Comparison of ENCODE assay signal across 8 cellular contexts in genomic region chr2:170716851-170717598, GRCh38. TPM values are rescaled to one million over a fixed set of nuclear protein-coding genes. Genes with fewer than 3 reads are reported as not detected.
DNase-seq lines count a peak whose midpoint lies in the region; ATAC-seq, FAIRE-seq and TF ChIP-seq lines count a peak whose summit lies in the region.

No MANE protein-coding gene starts in this region.

- no peak overlapping the region for H3K4me2 ChIP-seq in endothelial cell of umbilical vein (ENCODE audit: insufficient read depth, low read length)

- H4K20me1 ChIP-seq in endothelial cell of umbilical vein (replicated peaks; ENCODE audit: control insufficient read depth, extremely low read depth, insufficient read depth, low read length), result no peaks in the 10 kb centered on the region

- TF ChIP-seq POLR2A in endothelial cell of umbilical vein (IDR thresholded peaks at IDR 0.05; ENCODE audit: low read depth, low read length) (no peak), uterus (IDR thresholded peaks at IDR 0.05) (no peak)

- H3K27me3 Mint-ChIP-seq in T-cell, result peaks cover 50 to 70% of the 10 kb centered on the region in 2 donors

- peaks cover 34 to 37% (median 36%) of the 10 kb centered on the region in 3 donors for H3K4me1 Mint-ChIP-seq in T-cell

- no peaks in the 10 kb centered on the region for H3K36me3 ChIP-seq in endothelial cell of umbilical vein (ENCODE audit: control insufficient read depth in 2 of 2, extremely low read depth in 1 of 2, insufficient read depth in 2 of 2, low read length in 2 of 2)
- H3K36me3 ChIP-seq in mucosa of descending colon (ENCODE audit: low read depth), result no peaks in the 10 kb centered on the region
- H3K36me3 ChIP-seq in uterus, result no peaks in the 10 kb centered on the region

- H3K9me3 Mint-ChIP-seq in T-cell, result no peaks in the 10 kb centered on the region

- FAIRE-seq in endothelial cell of umbilical vein (lab: Jason Lieb, UNC), result peak; percentile 62

- dilution Hi-C loops in endothelial cell of umbilical vein (cut with MboI; ENCODE audit: extremely low pct_ligation_motif_present, low sequenced_read_pairs), result no loop called here

- H3K27ac Mint-ChIP-seq in T-cell, result no peak overlapping the region

- no peaks in the 10 kb centered on the region for H3K79me2 ChIP-seq in endothelial cell of umbilical vein (ENCODE audit: control insufficient read depth, insufficient read depth, low read length)

- H3K4me3 Mint-ChIP-seq in T-cell, result peak overlapping the region; percentile 4 to 90 (median 6)

- ATAC-seq in T-cell (replicated peaks in 1 of 4) (peak; percentile 8 to 32 (median 24)), mucosa of descending colon (peak; percentile 59), HG02981 (IDR thresholded peaks at IDR 0.05; ENCODE audit: unreplicated experiment) (no peak)

- H3K9me1 ChIP-seq in endothelial cell of umbilical vein (replicated peaks; ENCODE audit: control insufficient read depth, extremely low read depth, insufficient read depth, low read length), result no peaks in the 10 kb centered on the region

- peak; percentile 81 for DNase-seq in COLO668 (lab: John Stamatoyannopoulos, UW; ENCODE audit: unreplicated experiment)
- DNase-seq in T-cell, result peak in 6 of 34 experiments; percentile 7 to 41 (median 18)
- peak; percentile 35 for DNase-seq in endothelial cell of umbilical vein (ENCODE audit: low read depth, low spot score)
- peak; percentile 51 to 70 (median 61) for DNase-seq in mucosa of descending colon
- DNase-seq in uterus, result peak; percentile 32 to 36
- no peak for DNase-seq in DMS79 treated with DMSO at 0.1 percent for 48 hours (lab: John Stamatoyannopoulos, UW)
- no peak for DNase-seq in SIG-M5 (lab: John Stamatoyannopoulos, UW)

- POLR2A ChIA-PET in T-cell (lab: Charles Lee) (interaction anchor here in 1 of 2 donors (0.6 kb wide), 1 partner anchor 37 kb away, joined by 3 read pairs; no protein-coding TSS in a partner anchor), endothelial cell of umbilical vein (lab: Charles Lee) (no interaction called here)

- intact Hi-C loops in endothelial cell of umbilical vein (cut with micrococcal nuclease), result loop anchor here (1.0 to 10.0 kb wide), 3 partner anchors 55 to 782 kb away; partner anchors contain the start of gene ERICH2
- intact Hi-C loops in mucosa of descending colon (cut with DNase I, micrococcal nuclease), result no loop called here
- intact Hi-C loops in uterus (cut with DNase I; ENCODE audit: low total_unique reads), result no loop called here

- no peak overlapping the region for H3K9ac ChIP-seq in endothelial cell of umbilical vein (replicated peaks; ENCODE audit: extremely low read depth, insufficient read depth, low read length)

- no peaks in the 10 kb centered on the region for H3K36me3 Mint-ChIP-seq in T-cell

- TF ChIP-seq CTCF in endothelial cell of umbilical vein (IDR thresholded peaks at IDR 0.05; ENCODE audit: extremely low read depth in 1 of 2, insufficient read depth in 1 of 2, low read depth in 1 of 2, low read length in 2 of 2) (peak; percentile 62 to 72), mucosa of descending colon (IDR thresholded peaks at IDR 0.05) (peak; percentile 47), uterus (IDR thresholded peaks at IDR 0.05) (peak in 3 of 4 experiments; percentile 39 to 69 (median 62))

- H2AFZ ChIP-seq in endothelial cell of umbilical vein (ENCODE audit: low read depth, low read length), result peak overlapping the region; percentile 47

- H3K27ac ChIP-seq in endothelial cell of umbilical vein (ENCODE audit: insufficient read depth, low read depth, low read length) (no peak overlapping the region), uterus (peak overlapping the region in 1 of 2 donors; percentile 73)

- BruUV-seq in endothelial cell of umbilical vein (replicated peaks; lab: Mats Ljungman, UMichigan), result no TSS peak

- H3K9me3 ChIP-seq in endothelial cell of umbilical vein (replicated peaks; ENCODE audit: control insufficient read depth, insufficient read depth, low read length) (no peaks in the 10 kb centered on the region), mucosa of descending colon (no peaks in the 10 kb centered on the region), uterus (no peaks in the 10 kb centered on the region)

- H3K4me1 ChIP-seq in endothelial cell of umbilical vein (ENCODE audit: control insufficient read depth, extremely low read depth, insufficient read depth, low read length) (peaks cover 19% of the 10 kb centered on the region), mucosa of descending colon (ENCODE audit: low read depth) (peaks cover 28% of the 10 kb centered on the region), uterus (peaks cover 0 to 8% of the 10 kb centered on the region in 2 donors)

- H3K4me3 ChIP-seq in endothelial cell of umbilical vein (replicated peaks in 1 of 3; ENCODE audit: insufficient read depth in 1 of 3, low read depth in 1 of 3, low read length in 3 of 3) (no peak overlapping the region), mucosa of descending colon (no peak overlapping the region), uterus (peak overlapping the region in 1 of 2 donors; percentile 37)

- CTCF ChIA-PET in T-cell (lab: Charles Lee), result no interaction called here
- CTCF ChIA-PET in endothelial cell of umbilical vein (lab: Charles Lee), result interaction anchor here (0.9 to 3.4 kb wide), 5 partner anchors 65 to 356 kb away, joined by 3 to 20 read pairs (median 7); no protein-coding TSS in a partner anchor

- H3K27me3 ChIP-seq in endothelial cell of umbilical vein (ENCODE audit: control insufficient read depth in 2 of 2, insufficient read depth in 2 of 2, low read length in 2 of 2), result peaks cover 54 to 94% of the 10 kb centered on the region in 2 experiments
- H3K27me3 ChIP-seq in uterus, result peaks cover 5 to 27% of the 10 kb centered on the region in 2 donors

TF ChIP-seq in endothelial cell of umbilical vein, 7 proteins besides CTCF, POLR2A, EP300 and RAD21:
- TF ChIP-seq EZH2 (IDR thresholded peaks at IDR 0.05; ENCODE audit: borderline replicate concordance, low read depth, low read length, severe bottlenecking), result peak; percentile 93
- peak; percentile 9 for TF ChIP-seq MAX (IDR thresholded peaks at IDR 0.05; ENCODE audit: insufficient read depth, insufficient read length)
- TF ChIP-seq POLR2AphosphoS5 (IDR thresholded peaks at IDR 0.05; ENCODE audit: insufficient read depth, low read depth, low read length), result no peak
- TF ChIP-seq GATA2 (IDR thresholded peaks at IDR 0.05; ENCODE audit: insufficient read depth, insufficient read length, low read depth, low read length), result no peak

RNA-seq across cellular contexts. Expression of gene SP5, which starts 1.9 kb away (rescaled TPM):
- total RNA-seq in T-cell, result not detected
- total RNA-seq in endothelial cell of umbilical vein, result not detected in 2 replicates
- not detected in 2 replicates for polyA plus RNA-seq in endothelial cell of umbilical vein
- polyA plus RNA-seq in endothelial cell of umbilical vein (2011; cell fraction: cytosol; rRNA removed), result not detected in 2 replicates
- not detected in 2 replicates for polyA plus RNA-seq in endothelial cell of umbilical vein (2011; cell fraction: nucleus; rRNA removed)
- not detected in 2 replicates for polyA plus RNA-seq in endothelial cell of umbilical vein (2012)
- not detected in 2 replicates for polyA minus RNA-seq in endothelial cell of umbilical vein
- polyA minus RNA-seq in endothelial cell of umbilical vein (2011; cell fraction: cytosol; rRNA and poly(A)+ RNA removed), result not detected
- polyA minus RNA-seq in endothelial cell of umbilical vein (2011; cell fraction: nucleus; rRNA and poly(A)+ RNA removed), result not detected in 2 replicates
- total RNA-seq in mucosa of descending colon, result 1 to 10 TPM; 2.1 to 4.8 (median 2.3) TPM
- 1 to 10 TPM in 2 of 4 donors, under 1 TPM in 1, not detected in 1; 0.90 to 4.2 (median 1.0) TPM for total RNA-seq in uterus

RNA-seq across cellular contexts. Expression of gene ERICH2, which starts 53.2 kb away (rescaled TPM):
- not detected for total RNA-seq in T-cell
- not detected in 2 replicates for total RNA-seq in endothelial cell of umbilical vein
- polyA plus RNA-seq in endothelial cell of umbilical vein, result not detected in 2 replicates
- polyA plus RNA-seq in endothelial cell of umbilical vein (2011; cell fraction: cytosol; rRNA removed), result not detected in 2 replicates
- polyA plus RNA-seq in endothelial cell of umbilical vein (2011; cell fraction: nucleus; rRNA removed), result not detected in 2 replicates
- not detected in 2 replicates for polyA plus RNA-seq in endothelial cell of umbilical vein (2012)
- polyA minus RNA-seq in endothelial cell of umbilical vein, result not detected in 2 replicates
- polyA minus RNA-seq in endothelial cell of umbilical vein (2011; cell fraction: cytosol; rRNA and poly(A)+ RNA removed), result not detected
- polyA minus RNA-seq in endothelial cell of umbilical vein (2011; cell fraction: nucleus; rRNA and poly(A)+ RNA removed), result not detected in 2 replicates
- under 1 TPM in 1 of 3 donors, not detected in 2; 0.92 TPM for total RNA-seq in mucosa of descending colon
- total RNA-seq in uterus, result 1 to 10 TPM in 1 of 4 donors, not detected in 3; 2.2 TPM

Comparison
In these comparisons a context has a peak if more than half of its experiments do, and no peak if none do; other contexts are left out.
1. DNase-seq: peak in COLO668 (single experiment), endothelial cell of umbilical vein (single experiment), mucosa of descending colon (3 of 3) and uterus (2 of 2); none in DMS79 treated with DMSO at 0.1 percent for 48 hours (single experiment) and SIG-M5 (single experiment).
2. Peak in every context shown above with its lines, with median percentiles within 50 percentile points of each other: CTCF ChIP-seq.